Comparison of ENCODE assay signal across 22 cellular contexts in genomic region chr11:72507050-72507449, GRCh38.
"Had no signal": no experiment of that assay in that cellular context is flagged by ENCODE, and none has a peak within 500 bp of the region (broad histone marks: within the 10 kb centered on the region; RNA-seq: fewer than 3 reads in every experiment).

No MANE protein-coding gene starts in this region.

- H3K4me1 Mint-ChIP-seq: IgD-negative memory B cell, T-cell had no signal

- H3K27me3 Mint-ChIP-seq: T-cell had no signal

- ATAC-seq: K562, Panc1, PC-3, T-cell had no signal

- H3K4me3 ChIP-seq: K562 had no signal

- H3K4me3 Mint-ChIP-seq: IgD-negative memory B cell, T-cell had no signal

- DNase-seq: NCI-H1092, NCI-H1105 treated with DMSO at 0.1 percent for 48 hours, NCI-H1417 treated with DMSO at 0.1 percent for 48 hours, NCI-H146, NCI-H1694 treated with DMSO at 0.1 percent for 48 hours, NCI-H1930, NCI-H2081 treated with DMSO at 0.1 percent for 48 hours, NCI-H2171, NCI-H226, NCI-H446, NCI-H510A, NCI-H524 treated with DMSO at 0.1 percent for 48 hours, NCI-H69, NCI-H774, PC-3, SHP77, SK-N-SH, SW 1271, T-cell had no signal

- H3K27ac Mint-ChIP-seq: IgD-negative memory B cell, T-cell had no signal
